In genomic region chr7:26185131-26185906, GRCh38 we compare ENCODE assay signal across 8 cellular contexts. TPM values are rescaled to one million over a fixed set of nuclear protein-coding genes. Genes with fewer than 3 reads are reported as not detected.
A peak's percentile ranks its signal among the peaks of the same experiment; 100 is the strongest.
DNase-seq lines count a peak whose midpoint lies in the region; ATAC-seq, FAIRE-seq and TF ChIP-seq lines count a peak whose summit lies in the region.
"Not testable (repeated sequence)": the region's sequence is repeated elsewhere in the genome, so short reads cannot be mapped to it uniquely, and the experiment has no call there.

No MANE protein-coding gene starts in this region.

- peaks cover 74% of the 10 kb centered on the region for H4K20me1 ChIP-seq in astrocyte (ENCODE audit: insufficient read depth, low read length)

- H3K36me3 ChIP-seq in astrocyte (ENCODE audit: insufficient read depth, low read length) = peaks cover 33% of the 10 kb centered on the region

- H3K27ac Mint-ChIP-seq in IgD-negative memory B cell (peak overlapping the region; percentile 37 to 74 (median 56)), naive B cell (peak overlapping the region; percentile 9 to 84 (median 40)), type B pancreatic cell (peak overlapping the region; percentile 42)
- H3K27ac Mint-ChIP-seq in activated CD4-positive, alpha-beta T cell treated with anti-CD3 and anti-CD28 coated beads, Interleukin-2, amount 10 ng/mL, durations not matched to agents 7 days and 5 days = peak overlapping the region; percentile 72
- not testable (repeated sequence) for H3K27ac Mint-ChIP-seq in astrocyte (ENCODE audit: unreplicated experiment)

- H3K4me1 Mint-ChIP-seq in IgD-negative memory B cell (peaks cover 34 to 65% (median 54%) of the 10 kb centered on the region in 3 donors), astrocyte (ENCODE audit: low read depth, unreplicated experiment) (peaks cover 36% of the 10 kb centered on the region), naive B cell (peaks cover 46 to 63% (median 56%) of the 10 kb centered on the region in 3 donors)
- peaks cover 53% of the 10 kb centered on the region for H3K4me1 Mint-ChIP-seq in activated CD4-positive, alpha-beta T cell treated with anti-CD3 and anti-CD28 coated beads, Interleukin-2, amount 10 ng/mL, durations not matched to agents 7 days and 5 days
- not testable (repeated sequence) for H3K4me1 Mint-ChIP-seq in type B pancreatic cell (ENCODE audit: unreplicated experiment)

- FAIRE-seq in RCC 7860 (lab: Jason Lieb, UNC) = peak; percentile 54
- peak; percentile 32 for FAIRE-seq in astrocyte (lab: Jason Lieb, UNC)

- H3K4me2 ChIP-seq in astrocyte (ENCODE audit: low read length) = not testable (repeated sequence)

- not testable (repeated sequence) for H3K36me3 Mint-ChIP-seq in IgD-negative memory B cell
- H3K36me3 Mint-ChIP-seq in activated CD4-positive, alpha-beta T cell treated with anti-CD3 and anti-CD28 coated beads, Interleukin-2, amount 10 ng/mL, durations not matched to agents 7 days and 5 days (ENCODE audit: low read depth) = peaks cover 66% of the 10 kb centered on the region
- H3K36me3 Mint-ChIP-seq in astrocyte (ENCODE audit: low read depth, unreplicated experiment) (peaks cover 16% of the 10 kb centered on the region), naive B cell (peaks cover 1 to 21% of the 10 kb centered on the region in 2 donors), type B pancreatic cell (peaks cover 23% of the 10 kb centered on the region)

- not testable (repeated sequence) for H3K27me3 Mint-ChIP-seq in IgD-negative memory B cell; activated CD4-positive, alpha-beta T cell treated with anti-CD3 and anti-CD28 coated beads, Interleukin-2, amount 10 ng/mL, durations not matched to agents 7 days and 5 days; astrocyte (ENCODE audit: low read depth, unreplicated experiment); naive B cell; type B pancreatic cell

- CTCF ChIA-PET in activated CD4-positive, alpha-beta T cell treated with anti-CD3 and anti-CD28 coated beads, Interleukin-2, amount 10 ng/mL, durations not matched to agents 7 days and 5 days (lab: Charles Lee) = interaction anchor here (0.8 to 1.1 kb wide), 2 partner anchors 9 to 12 kb away, joined by 3 to 4 read pairs; no protein-coding TSS in a partner anchor

- H3K9me3 ChIP-seq in astrocyte (ENCODE audit: insufficient read depth, low read depth, low read length) = not testable (repeated sequence)

- H3K4me3 Mint-ChIP-seq in IgD-negative memory B cell = peak overlapping the region in 3 of 4 donors; percentile 0 to 36 (median 11)
- H3K4me3 Mint-ChIP-seq in activated CD4-positive, alpha-beta T cell treated with anti-CD3 and anti-CD28 coated beads, Interleukin-2, amount 10 ng/mL, durations not matched to agents 7 days and 5 days; astrocyte (ENCODE audit: unreplicated experiment); naive B cell: not testable (repeated sequence)
- H3K4me3 Mint-ChIP-seq in type B pancreatic cell = peak overlapping the region; percentile 23

- ATAC-seq in GM21737 (IDR thresholded peaks at IDR 0.05; ENCODE audit: unreplicated experiment) (peak; percentile 37), naive B cell (ENCODE audit: low read depth in 2 of 2) (peak; percentile 18 to 29)

- H3K4me3 ChIP-seq in GM12865 (ENCODE audit: low read depth, low read length); astrocyte (ENCODE audit: insufficient read depth, low read depth, low read length): not testable (repeated sequence)

- not testable (repeated sequence) for H3K4me1 ChIP-seq in astrocyte (ENCODE audit: insufficient read depth, low read length)

- not testable (repeated sequence) for H3K9ac ChIP-seq in astrocyte (ENCODE audit: low read length)

- POLR2A ChIA-PET in activated CD4-positive, alpha-beta T cell treated with anti-CD3 and anti-CD28 coated beads, Interleukin-2, amount 10 ng/mL, durations not matched to agents 7 days and 5 days (lab: Charles Lee) = not testable (repeated sequence)

- H3K27ac ChIP-seq in astrocyte (ENCODE audit: low read depth, low read length) = not testable (repeated sequence)

- H3K9me3 Mint-ChIP-seq in IgD-negative memory B cell; activated CD4-positive, alpha-beta T cell treated with anti-CD3 and anti-CD28 coated beads, Interleukin-2, amount 10 ng/mL, durations not matched to agents 7 days and 5 days; astrocyte (ENCODE audit: unreplicated experiment); naive B cell; type B pancreatic cell: not testable (repeated sequence)

- TF ChIP-seq CTCF in GM12865 (IDR thresholded peaks at IDR 0.05; ENCODE audit: insufficient read depth, low read depth, low read length, missing control alignments); astrocyte (IDR thresholded peaks at IDR 0.05; ENCODE audit: insufficient read depth, low read depth, low read length); type B pancreatic cell (conservative IDR thresholded peaks at IDR 0.05): not testable (repeated sequence)

- DNase-seq in GM12865 (ENCODE audit: low read depth) = peak; percentile 49
- not testable (repeated sequence) for DNase-seq in RCC 7860 (ENCODE audit: low spot score); activated CD4-positive, alpha-beta T cell treated with anti-CD3 and anti-CD28 coated beads, Interleukin-2, amount 10 ng/mL, durations not matched to agents 7 days and 5 days; astrocyte (ENCODE audit: low read depth); naive B cell; type B pancreatic cell (ENCODE audit: extremely low spot score, unreplicated experiment)

- H3K79me2 ChIP-seq in astrocyte (ENCODE audit: insufficient read depth, low read length) = not testable (repeated sequence)

- not testable (repeated sequence) for H3K27me3 ChIP-seq in astrocyte (ENCODE audit: insufficient read depth, low read length)

- not testable (repeated sequence) for H2AFZ ChIP-seq in astrocyte (ENCODE audit: low read depth, low read length)

RNA-seq across cellular contexts. Expression of gene HNRNPA2B1, which starts 15.2 kb away (rescaled TPM):
- polyA plus RNA-seq in IgD-negative memory B cell = 708 TPM
- total RNA-seq in activated CD4-positive, alpha-beta T cell treated with anti-CD3 and anti-CD28 coated beads, Interleukin-2, amount 10 ng/mL, durations not matched to agents 7 days and 5 days = 100 to 1,000 TPM; 649 to 781 TPM
- total RNA-seq in astrocyte = 361 and 415 TPM in 2 replicates
- polyA plus RNA-seq in naive B cell (ENCODE audit: low read depth in 6 of 6) = 100 to 1,000 TPM; 585 to 820 (median 621) TPM
- total RNA-seq in type B pancreatic cell (ENCODE audit: low replicate concordance) = 441 and 733 TPM in 2 replicates

RNA-seq across cellular contexts. Expression of gene CBX3, which starts 16.2 kb away (rescaled TPM):
- polyA plus RNA-seq in IgD-negative memory B cell = 68.7 TPM
- total RNA-seq in activated CD4-positive, alpha-beta T cell treated with anti-CD3 and anti-CD28 coated beads, Interleukin-2, amount 10 ng/mL, durations not matched to agents 7 days and 5 days = 100 to 1,000 TPM; 217 to 235 TPM
- total RNA-seq in astrocyte = 141 and 148 TPM in 2 replicates
- 100 to 1,000 TPM in 2 of 6 donors, 10 to 100 TPM in 4; 83.0 to 153 (median 94.2) TPM for polyA plus RNA-seq in naive B cell (ENCODE audit: low read depth in 6 of 6)
- total RNA-seq in type B pancreatic cell (ENCODE audit: low replicate concordance) = 108 and 188 TPM in 2 replicates

RNA-seq across cellular contexts. Expression of gene NFE2L3, which starts 33.3 kb away (rescaled TPM):
- polyA plus RNA-seq in IgD-negative memory B cell (4.9 TPM), naive B cell (ENCODE audit: low read depth in 6 of 6) (1 to 10 TPM in 5 of 6 donors, under 1 TPM in 1; 0.93 to 4.1 (median 2.4) TPM)
- 10 to 100 TPM; 12.0 to 15.3 TPM for total RNA-seq in activated CD4-positive, alpha-beta T cell treated with anti-CD3 and anti-CD28 coated beads, Interleukin-2, amount 10 ng/mL, durations not matched to agents 7 days and 5 days
- total RNA-seq in astrocyte (49.0 and 50.4 TPM in 2 replicates), type B pancreatic cell (ENCODE audit: low replicate concordance) (6.5 and 10.5 TPM in 2 replicates)
